In genomic region chr11:19953342-19953741, GRCh38 we compare ENCODE assay signal across 14 cellular contexts.
DNase-seq lines count a peak whose midpoint lies in the region; ATAC-seq, FAIRE-seq and TF ChIP-seq lines count a peak whose summit lies in the region.
"Had no signal": no experiment of that assay in that cellular context is flagged by ENCODE, and none has a peak within 500 bp of the region (broad histone marks: within the 10 kb centered on the region; RNA-seq: fewer than 3 reads in every experiment).

No MANE protein-coding gene starts in this region.

- no peak overlapping the region for H3K4me3 Mint-ChIP-seq in chondrocyte (ENCODE audit: unreplicated experiment)
- H3K4me3 Mint-ChIP-seq: central memory CD8-positive, alpha-beta T cell; stimulated activated naive B cell treated with anti-CD40 and anti-IgM and Interleukin-4, amounts not matched to agents 10 μg/mL and 1 μg/mL and 100 μg/mL, for 72 hours had no signal

- peaks cover 41% of the 10 kb centered on the region for H3K4me1 ChIP-seq in A549

- no peak for FAIRE-seq in A549 (lab: Jason Lieb, UNC)

- TF ChIP-seq CTCF in A549 (IDR thresholded peaks at IDR 0.05): no peak
- no peak for TF ChIP-seq CTCF in chondrocyte (IDR thresholded peaks at IDR 0.05)
- no peak for TF ChIP-seq CTCF in kidney epithelial cell (IDR thresholded peaks at IDR 0.05; ENCODE audit: insufficient read depth, low read length, poor library complexity, severe bottlenecking)

- WGBS in A549 (ENCODE audit: missing lambda C conversion rate): 55% methylated on average over 4 of the region's 4 CpGs

- no peaks in the 10 kb centered on the region for H3K27me3 ChIP-seq in kidney epithelial cell (ENCODE audit: control insufficient read depth, insufficient read depth, low read length)
- H3K27me3 ChIP-seq: BLaER1, SJSA1 had no signal

- H3K27ac Mint-ChIP-seq in chondrocyte (ENCODE audit: unreplicated experiment): peak overlapping the region; percentile 95
- H3K27ac Mint-ChIP-seq: stimulated activated naive B cell treated with anti-CD40 and anti-IgM and Interleukin-4, amounts not matched to agents 10 μg/mL and 1 μg/mL and 100 μg/mL, for 72 hours had no signal

- peaks cover 71% of the 10 kb centered on the region for H3K4me1 Mint-ChIP-seq in chondrocyte (ENCODE audit: low read depth)

- peak overlapping the region; percentile 66 for H3K4me2 ChIP-seq in A549
- H3K4me2 ChIP-seq: BLaER1 had no signal

- no peaks in the 10 kb centered on the region for H3K9me3 ChIP-seq in A549
- H3K9me3 ChIP-seq: BLaER1, HAP-1, SJSA1 had no signal

- CTCF ChIA-PET in A549 (lab: Yijun Ruan, JAX): interaction anchor here (0.6 to 9.7 kb wide), 25 partner anchors 11 to 181 kb away, joined by 3 to 172 read pairs (median 4); no protein-coding TSS in a partner anchor

- DNase-seq in A549 (ENCODE audit: low read depth in 1 of 2, low spot score in 1 of 2) (peak; percentile 21 to 36), HK-2 (ENCODE audit: unreplicated experiment) (peak; percentile 42), chondrocyte (ENCODE audit: low spot score) (no peak), kidney epithelial cell (ENCODE audit: low read depth) (peak; percentile 76), KBM-7 (no peak)
- no peak for DNase-seq in stimulated activated CD4-positive, alpha-beta T cell treated with anti-CD3 and anti-CD28 coated beads, Interleukin-2, amount 100 ng/mL, for 24 hours
- DNase-seq: stimulated activated naive B cell treated with anti-CD40 and anti-IgM and Interleukin-4, amounts not matched to agents 10 μg/mL and 1 μg/mL and 100 μg/mL, for 72 hours had no signal

- peaks cover 2% of the 10 kb centered on the region for H3K36me3 ChIP-seq in kidney epithelial cell (ENCODE audit: control insufficient read depth, insufficient read depth, low read length)
- H3K36me3 ChIP-seq: BLaER1, HAP-1 had no signal

- TF ChIP-seq POLR2A in A549 (IDR thresholded peaks at IDR 0.05; ENCODE audit: low read length): no peak

- peak; percentile 23 to 54; a peak in 4 of 6 replicates for ATAC-seq in A549
- ATAC-seq in GM21786 (IDR thresholded peaks at IDR 0.05; ENCODE audit: unreplicated experiment): no peak
- no peak for ATAC-seq in GM19452 (IDR thresholded peaks at IDR 0.05; ENCODE audit: unreplicated experiment)
- ATAC-seq: sciatic nerve had no signal

- no peaks in the 10 kb centered on the region for H3K9me3 Mint-ChIP-seq in chondrocyte (ENCODE audit: low read depth)
- H3K9me3 Mint-ChIP-seq: central memory CD8-positive, alpha-beta T cell; stimulated activated naive B cell treated with anti-CD40 and anti-IgM and Interleukin-4, amounts not matched to agents 10 μg/mL and 1 μg/mL and 100 μg/mL, for 72 hours had no signal

- TF ChIP-seq EP300 in A549 (IDR thresholded peaks at IDR 0.05): no peak

- peak overlapping the region; percentile 79 to 86 for H3K27ac ChIP-seq in A549
- H3K27ac ChIP-seq: BLaER1, SJSA1 had no signal

- POLR2A ChIA-PET in A549 (lab: Yijun Ruan, JAX): interaction anchor here (0.8 kb wide), 2 partner anchors 158 to 173 kb away, joined by 3 read pairs; no protein-coding TSS in a partner anchor

- H3K4me3 ChIP-seq in A549: no peak overlapping the region
- no peak overlapping the region for H3K4me3 ChIP-seq in kidney epithelial cell (ENCODE audit: low read depth, low read length)
- H3K4me3 ChIP-seq: BLaER1, HAP-1, SJSA1 had no signal

- no peaks in the 10 kb centered on the region for H3K27me3 Mint-ChIP-seq in chondrocyte (ENCODE audit: low read depth)

- in situ Hi-C loops in KBM-7 (cut with MboI; ENCODE audit: low pct_unique_long_range_greater_than_20kb, low sequenced_read_pairs): no loop called here

- H3K36me3 Mint-ChIP-seq in chondrocyte (ENCODE audit: low read depth): peaks cover 20% of the 10 kb centered on the region
- H3K36me3 Mint-ChIP-seq: stimulated activated naive B cell treated with anti-CD40 and anti-IgM and Interleukin-4, amounts not matched to agents 10 μg/mL and 1 μg/mL and 100 μg/mL, for 72 hours had no signal

- no peak for TF ChIP-seq RAD21 in A549 (conservative IDR thresholded peaks at IDR 0.05 in 1 of 2, IDR thresholded peaks at IDR 0.05 in 1 of 2)

TF ChIP-seq in A549, 52 proteins besides CTCF, POLR2A, EP300 and RAD21:
- TF ChIP-seq ZFP36 (IDR thresholded peaks at IDR 0.05; ENCODE audit: borderline replicate concordance, partially characterized antibody) (peak; percentile 2), MAX (IDR thresholded peaks at IDR 0.05) (peak; percentile 37; the same call in 1 of the 2 replicates), HOXB5 (CRISPR knock-in tag; IDR thresholded peaks at IDR 0.05) (no peak)

Comparison
In these comparisons a context has a peak if more than half of its experiments do, and no peak if none do; other contexts are left out.
1. ATAC-seq: peak in A549 (2 of 2); none in GM21786 (single experiment) and GM19452 (single experiment).
2. DNase-seq: peak in A549 (2 of 2), HK-2 (single experiment) and kidney epithelial cell (single experiment); none in chondrocyte (single experiment), KBM-7 (single experiment) and stimulated activated CD4-positive, alpha-beta T cell treated with anti-CD3 and anti-CD28 coated beads, Interleukin-2, amount 100 ng/mL, for 24 hours (0 of 2).